Comparison of ENCODE assay signal across 28 cellular contexts in genomic region chr22:41613456-41613855, GRCh38. TPM values are rescaled to one million over a fixed set of nuclear protein-coding genes. Genes with fewer than 3 reads are reported as not detected.
"Had no signal": no experiment of that assay in that cellular context is flagged by ENCODE, and none has a peak within 500 bp of the region (broad histone marks: within the 10 kb centered on the region; RNA-seq: fewer than 3 reads in every experiment).

No MANE protein-coding gene starts in this region.

- H3K27ac ChIP-seq: SK-N-MC, VCaP had no signal

- ATAC-seq: activated CD4-positive, alpha-beta T cell treated with anti-CD3 and anti-CD28 coated beads for 36 hours; activated T-helper 17 cell treated with anti-CD3 and anti-CD28 coated beads, Interleukin-2, amount 50 U/mL, for 72 hours; T-cell had no signal

- H3K4me3 ChIP-seq: SK-N-MC had no signal

- DNase-seq: activated CD4-positive, alpha-beta memory T cell treated with anti-CD3 and anti-CD28 coated beads, Interleukin-2, amount 10 ng/mL, durations not matched to agents 7 days and 5 days; activated CD4-positive, alpha-beta T cell treated with anti-CD3 and anti-CD28 coated beads for 36 hours; activated CD4-positive, alpha-beta T cell treated with anti-CD3 and anti-CD28 coated beads, Interleukin-2, amount 50 U/mL, for 1 hour; activated CD4-positive, CD25-positive, alpha-beta regulatory T cell; activated gamma-delta T cell; activated naive CD4-positive, alpha-beta T cell treated with anti-CD3 and anti-CD28 coated beads for 36 hours; activated T-cell treated with anti-CD3 and anti-CD28 coated beads for 4 hours; activated T-cell treated with anti-CD3 and anti-CD28 coated beads, Interleukin-2, amount 50 U/mL, for 48 hours; amygdala; KG1; NCI-H1092; NCI-H1417; NCI-H1930; NCI-H2107; NCI-H2171 treated with DMSO at 0.1 percent for 48 hours; NCI-H226; NCI-H510A; NCI-H526 treated with DMSO at 0.1 percent for 48 hours; NCI-H82; T-cell; T-helper 2 cell had no signal

RNA-seq across cellular contexts. Expression of gene CSDC2, which starts 52.6 kb away (rescaled TPM):
- total RNA-seq: activated CD4-positive, alpha-beta memory T cell treated with anti-CD3 and anti-CD28 coated beads, Interleukin-2, amount 10 ng/mL, durations not matched to agents 7 days and 5 days; activated CD4-positive, alpha-beta T cell treated with anti-CD3 and anti-CD28 coated beads for 36 hours; activated CD8-positive, alpha-beta memory T cell treated with anti-CD3 and anti-CD28 coated beads for 36 hours; activated naive CD4-positive, alpha-beta T cell treated with anti-CD3 and anti-CD28 coated beads for 36 hours; activated T-helper 17 cell treated with anti-CD3 and anti-CD28 coated beads, Interleukin-2, amount 50 U/mL, for 72 hours; MCF 10A; OCI-LY7; RPMI7951 had no signal
